ENCODE assay signal across 19 cellular contexts in genomic region chr10:100021322-100021721, GRCh38. TPM values are rescaled to one million over a fixed set of nuclear protein-coding genes. Genes with fewer than 3 reads are reported as not detected.
DNase-seq lines count a peak whose midpoint lies in the region; ATAC-seq and TF ChIP-seq lines count a peak whose summit lies in the region.
"Had no signal": no experiment of that assay in that cellular context is flagged by ENCODE, and none has a peak within 500 bp of the region (broad histone marks: within the 10 kb centered on the region; RNA-seq: fewer than 3 reads in every experiment).

No MANE protein-coding gene starts in this region.

- CTCF ChIA-PET in Panc1 (lab: Charles Lee): interaction anchor here (1.6 kb wide), 1 partner anchor 25 kb away, joined by 5 read pairs; no protein-coding TSS in a partner anchor

- peaks cover 30% of the 10 kb centered on the region for H3K4me1 Mint-ChIP-seq in HFFc6 (ENCODE audit: low read depth)
- H3K4me1 Mint-ChIP-seq: CD14-positive monocyte had no signal

- H3K36me3 Mint-ChIP-seq in HFFc6 (ENCODE audit: low read depth): no peaks in the 10 kb centered on the region; the same call in 1 of the 2 replicates
- H3K36me3 Mint-ChIP-seq: CD14-positive monocyte, T-cell had no signal

- H3K4me3 ChIP-seq in Karpas-422 (ENCODE audit: low read length) (peak overlapping the region; percentile 47; the same call in 1 of the 2 replicates), Panc1 (ENCODE audit: low read depth in 2 of 2, low read length in 2 of 2) (no peak overlapping the region), parathyroid adenoma (ENCODE audit: low read depth, low read length) (no peak overlapping the region)
- H3K4me3 ChIP-seq: breast epithelium, gastroesophageal sphincter, upper lobe of left lung had no signal

- H3K79me2 ChIP-seq in Karpas-422 (ENCODE audit: low read length): no peaks in the 10 kb centered on the region
- no peaks in the 10 kb centered on the region for H3K79me2 ChIP-seq in parathyroid adenoma

- no peak overlapping the region for H3K27ac Mint-ChIP-seq in HFFc6
- H3K27ac Mint-ChIP-seq: CD14-positive monocyte; stimulated activated naive CD8-positive, alpha-beta T cell treated with anti-CD3 and anti-CD28 coated beads, Interleukin-15, amount 100 ng/mL, for 72 hours; T-cell had no signal

- peak overlapping the region; percentile 48 for H3K4me2 ChIP-seq in Karpas-422 (ENCODE audit: low read depth, low read length, poor library complexity, severe bottlenecking)
- no peak overlapping the region for H3K4me2 ChIP-seq in parathyroid adenoma (ENCODE audit: low read length)

- DNase-seq in NCI-H2171 treated with DMSO at 0.1 percent for 48 hours (lab: John Stamatoyannopoulos, UW) (peak; percentile 73), NCI-H2171 (lab: John Stamatoyannopoulos, UW) (no peak), Karpas-422 (peak; percentile 82), Panc1 (ENCODE audit: low read depth, low spot score) (no peak), iPS-NIHi11 (ENCODE audit: low spot score) (no peak), dedifferentiated amniotic fluid mesenchymal stem cell (ENCODE audit: extremely low spot score) (no peak), HFFc6 (no peak)
- DNase-seq: erythroblast; KG1; left cardiac atrium; RPMI8226; stimulated activated naive CD8-positive, alpha-beta T cell treated with anti-CD3 and anti-CD28 coated beads, Interleukin-15, amount 100 ng/mL, for 72 hours had no signal

- no peaks in the 10 kb centered on the region for H3K9me2 ChIP-seq in Karpas-422 (replicated peaks; ENCODE audit: insufficient read depth, low read length)

- no peaks in the 10 kb centered on the region for H4K20me1 ChIP-seq in Karpas-422 (ENCODE audit: insufficient read depth, low read depth, low read length)

- H3K9me3 Mint-ChIP-seq in HFFc6: no peaks in the 10 kb centered on the region
- H3K9me3 Mint-ChIP-seq: neural crest cell had no signal

- 0 out of 2 replicates have a peak, but pooled peaks have one; percentile 29 for ATAC-seq in Panc1
- ATAC-seq: gastroesophageal sphincter, left cardiac atrium had no signal

- H3K4me3 Mint-ChIP-seq in HFFc6: no peak overlapping the region
- H3K4me3 Mint-ChIP-seq: CD14-positive monocyte; neural crest cell; stimulated activated naive CD8-positive, alpha-beta T cell treated with anti-CD3 and anti-CD28 coated beads, Interleukin-15, amount 100 ng/mL, for 72 hours; T-cell had no signal

- no peak for TF ChIP-seq CTCF in Panc1 (IDR thresholded peaks at IDR 0.05)
- TF ChIP-seq CTCF in parathyroid adenoma (IDR thresholded peaks at IDR 0.05): no peak
- no peak for TF ChIP-seq CTCF in HFFc6 (IDR thresholded peaks at IDR 0.05)

- H3K9me3 ChIP-seq in Karpas-422 (ENCODE audit: low read length): no peaks in the 10 kb centered on the region
- no peaks in the 10 kb centered on the region for H3K9me3 ChIP-seq in Panc1 (ENCODE audit: control insufficient read depth, insufficient read depth, low read depth, low read length)
- no peaks in the 10 kb centered on the region for H3K9me3 ChIP-seq in parathyroid adenoma (ENCODE audit: control insufficient read depth, low read length)
- H3K9me3 ChIP-seq: breast epithelium, gastroesophageal sphincter, upper lobe of left lung had no signal

- peaks cover 6% of the 10 kb centered on the region for H3K27me3 Mint-ChIP-seq in HFFc6 (ENCODE audit: insufficient read depth)
- H3K27me3 Mint-ChIP-seq: stimulated activated naive CD8-positive, alpha-beta T cell treated with anti-CD3 and anti-CD28 coated beads, Interleukin-15, amount 100 ng/mL, for 72 hours had no signal

- no peaks in the 10 kb centered on the region for H3K27me3 ChIP-seq in Karpas-422 (ENCODE audit: low read length)
- no peaks in the 10 kb centered on the region for H3K27me3 ChIP-seq in Panc1 (ENCODE audit: control insufficient read depth, insufficient read depth, low read length)
- H3K27me3 ChIP-seq in parathyroid adenoma (ENCODE audit: control insufficient read depth, insufficient read depth, low read length): no peaks in the 10 kb centered on the region
- H3K27me3 ChIP-seq: breast epithelium, gastroesophageal sphincter, upper lobe of left lung had no signal

- H3K36me3 ChIP-seq in Karpas-422 (ENCODE audit: insufficient read depth, low read length) (no peaks in the 10 kb centered on the region), Panc1 (ENCODE audit: control insufficient read depth, insufficient read depth, low read length) (no peaks in the 10 kb centered on the region), parathyroid adenoma (ENCODE audit: control insufficient read depth, insufficient read depth, low read length) (no peaks in the 10 kb centered on the region)
- H3K36me3 ChIP-seq: breast epithelium, gastroesophageal sphincter, upper lobe of left lung had no signal

- 0 out of 2 replicates have a peak overlapping the region, but pooled peaks have one; percentile 24 for H2AFZ ChIP-seq in Karpas-422 (ENCODE audit: low read length)
- H2AFZ ChIP-seq in parathyroid adenoma: no peak overlapping the region

- peak overlapping the region; percentile 81 for H3K27ac ChIP-seq in Karpas-422 (ENCODE audit: low read length)
- peak overlapping the region; percentile 49 for H3K27ac ChIP-seq in Panc1 (ENCODE audit: low read length)
- H3K27ac ChIP-seq in parathyroid adenoma: peak overlapping the region; percentile 57
- H3K27ac ChIP-seq: breast epithelium, gastroesophageal sphincter, upper lobe of left lung had no signal

- in situ Hi-C loops in Panc1 (cut with HindIII; ENCODE audit: low pct_unique_long_range_greater_than_20kb, low sequenced_read_pairs): no loop called here

- POLR2A ChIA-PET in Panc1 (lab: Charles Lee): interaction anchor here (0.6 to 1.0 kb wide), 2 partner anchors 104 to 252 kb away, joined by 3 to 12 read pairs; no protein-coding TSS in a partner anchor

- H3K4me1 ChIP-seq in Karpas-422 (ENCODE audit: low read length): peaks cover 23% of the 10 kb centered on the region
- peaks cover 23% of the 10 kb centered on the region for H3K4me1 ChIP-seq in Panc1 (ENCODE audit: control insufficient read depth, insufficient read depth, low read length)
- peaks cover 35% of the 10 kb centered on the region for H3K4me1 ChIP-seq in parathyroid adenoma
- H3K4me1 ChIP-seq: breast epithelium, gastroesophageal sphincter, upper lobe of left lung had no signal

- intact Hi-C loops in Panc1 (cut with micrococcal nuclease; ENCODE audit: unreplicated experiment): no loop called here

- no TSS peak for BruUV-seq in Panc1 (replicated peaks; lab: Mats Ljungman, UMichigan)

- H3K9ac ChIP-seq in Karpas-422 (ENCODE audit: low read length): no peak overlapping the region; the same call in 1 of the 2 replicates
- H3K9ac ChIP-seq in parathyroid adenoma: no peak overlapping the region

RNA-seq across cellular contexts. Expression of gene DNMBP, which starts 11.6 kb away (rescaled TPM):
- 13.8 and 16.2 TPM in 2 replicates for total RNA-seq in Karpas-422 (2014; rRNA removed; shearing (Covaris generic); ENCODE audit: low replicate concordance)
- total RNA-seq in Panc1 (2021; ENCODE audit: unreplicated experiment): 39.3 TPM
- 21.7 TPM for polyA plus RNA-seq in Panc1 (2012; ENCODE audit: insufficient read length)
- 10 to 100 TPM; 24.9 to 44.7 (median 28.6) TPM for total RNA-seq in HFFc6 (2021; fragmentation: NEBNext Ultra II Directional; extraction: Animal tissue kit (Norgen Biotek cat#: 25700))

Comparison
In these comparisons a context has a peak if more than half of its experiments do, and no peak if none do; other contexts are left out.
1. DNase-seq: peak in NCI-H2171 treated with DMSO at 0.1 percent for 48 hours (single experiment) and Karpas-422 (single experiment); none in NCI-H2171 (single experiment), Panc1 (single experiment), iPS-NIHi11 (single experiment), dedifferentiated amniotic fluid mesenchymal stem cell (single experiment) and HFFc6 (single experiment).
2. Peak in every context shown above with its lines, with median percentiles within 50 percentile points of each other: H3K27ac ChIP-seq.